In genomic region chrX:8305336-8305735, GRCh38 we compare ENCODE assay signal across 16 cellular contexts.
"Had no signal": no experiment of that assay in that cellular context is flagged by ENCODE, and none has a peak within 500 bp of the region (broad histone marks: within the 10 kb centered on the region; RNA-seq: fewer than 3 reads in every experiment).

No MANE protein-coding gene starts in this region.

- H3K27ac ChIP-seq: heart left ventricle, pancreas, tibial artery, upper lobe of left lung had no signal

- DNase-seq: dermis blood vessel endothelial cell; erythroblast; heart left ventricle; hypothalamus; kidney glomerular epithelial cell; mucosa of descending colon; natural killer cell; occipital lobe; pancreas; right cardiac atrium; stimulated activated CD4-positive, alpha-beta T cell treated with anti-CD3 and anti-CD28 coated beads, Interleukin-4, amount 100 ng/mL, for 24 hours; tibial artery; upper lobe of left lung; uterus had no signal

- H3K9me3 ChIP-seq: heart left ventricle, mucosa of descending colon, pancreas, tibial artery, upper lobe of left lung, uterus had no signal

- H3K4me3 ChIP-seq: heart left ventricle, mucosa of descending colon, pancreas, tibial artery, upper lobe of left lung, uterus had no signal

- H3K4me1 ChIP-seq: heart left ventricle, pancreas, tibial artery, upper lobe of left lung, uterus had no signal

- H3K27me3 ChIP-seq: heart left ventricle, pancreas, tibial artery, upper lobe of left lung, uterus had no signal

- H3K36me3 ChIP-seq: heart left ventricle, pancreas, tibial artery, upper lobe of left lung, uterus had no signal

- ATAC-seq: heart left ventricle; left lobe of liver; mucosa of descending colon; natural killer cell; pancreas; right cardiac atrium; stimulated activated memory B cell treated with anti-CD40 and anti-IgM and Interleukin-4, amounts not matched to agents 10 μg/mL and 1 μg/mL and 100 μg/mL, for 72 hours had no signal
